ENCODE assay signal across 38 cellular contexts in genomic region chr4:174118171-174118570, GRCh38.
"Had no signal": no experiment of that assay in that cellular context is flagged by ENCODE, and none has a peak within 500 bp of the region (broad histone marks: within the 10 kb centered on the region; RNA-seq: fewer than 3 reads in every experiment).

No MANE protein-coding gene starts in this region.

- H3K9me3 ChIP-seq: MG63, Peyer's patch, SJSA1 had no signal

- H3K27me3 ChIP-seq: brain microvascular endothelial cell, cardiac muscle cell, MG63, Peyer's patch had no signal

- DNase-seq: activated B cell treated with CpG ODN at 0.5 μM for 24 hours; activated CD4-positive, alpha-beta memory T cell treated with anti-CD3 and anti-CD28 coated beads for 36 hours; activated CD4-positive, alpha-beta T cell treated with anti-CD3 and anti-CD28 coated beads for 4 hours; activated CD4-positive, alpha-beta T cell treated with anti-CD3 and anti-CD28 coated beads, Interleukin-2, amount 50 U/mL, for 1 hour; activated CD4-positive, CD25-positive, alpha-beta regulatory T cell treated with anti-CD3 and anti-CD28 coated beads, Interleukin-2, amount 50 U/mL, for 72 hours; activated CD8-positive, alpha-beta memory T cell treated with anti-CD3 and anti-CD28 coated beads for 24 hours; activated CD8-positive, alpha-beta memory T cell treated with anti-CD3 and anti-CD28 coated beads, Interleukin-2, amount 10 ng/mL, durations not matched to agents 7 days and 5 days; activated CD8-positive, alpha-beta memory T cell treated with anti-CD3 and anti-CD28 coated beads, Interleukin-2, amount 50 U/mL, for 48 hours; activated effector memory CD4-positive, alpha-beta T cell treated with Interleukin-2 at 50 U/mL for 16 hours; activated naive CD4-positive, alpha-beta T cell treated with anti-CD3 and anti-CD28 coated beads, Interleukin-2, amount 10 ng/mL, durations not matched to agents 7 days and 5 days; activated naive CD8-positive, alpha-beta T cell treated with anti-CD3 and anti-CD28 coated beads, Interleukin-2, amount 50 U/mL, for 24 hours; activated T-cell treated with anti-CD3 and anti-CD28 coated beads, Interleukin-2, amount 50 U/mL, for 48 hours; amniotic stem cell; aorta; brain microvascular endothelial cell; Kasumi-1; KG1; MG63; NCI-H1048; NCI-H1105 treated with DMSO at 0.1 percent for 48 hours; NCI-H1436; NCI-H1694 treated with DMSO at 0.1 percent for 48 hours; NCI-H2029; NCI-H345; NCI-H524 treated with DMSO at 0.1 percent for 48 hours; PC-3; Peyer's patch; RPMI8226; SHP77 treated with DMSO at 0.1 percent for 48 hours; SW 1271; T-helper 1 cell; T-helper 2 cell; T-helper 9 cell had no signal

- H3K4me3 Mint-ChIP-seq: activated B cell treated with CpG ODN at 0.5 μM for 24 hours; activated CD4-positive, alpha-beta memory T cell treated with anti-CD3 and anti-CD28 coated beads for 36 hours; activated CD8-positive, alpha-beta memory T cell treated with anti-CD3 and anti-CD28 coated beads, Interleukin-2, amount 10 ng/mL, durations not matched to agents 7 days and 5 days; activated naive CD4-positive, alpha-beta T cell treated with anti-CD3 and anti-CD28 coated beads, Interleukin-2, amount 10 ng/mL, durations not matched to agents 7 days and 5 days; activated naive CD8-positive, alpha-beta T cell; activated naive CD8-positive, alpha-beta T cell treated with anti-CD3 and anti-CD28 coated beads, Interleukin-2, amount 50 U/mL, for 24 hours; central memory CD8-positive, alpha-beta T cell had no signal

- H3K27ac Mint-ChIP-seq: activated B cell treated with CpG ODN at 0.5 μM for 24 hours; activated CD4-positive, alpha-beta memory T cell treated with anti-CD3 and anti-CD28 coated beads for 36 hours; activated CD8-positive, alpha-beta memory T cell treated with anti-CD3 and anti-CD28 coated beads, Interleukin-2, amount 10 ng/mL, durations not matched to agents 7 days and 5 days; activated naive CD4-positive, alpha-beta T cell treated with anti-CD3 and anti-CD28 coated beads, Interleukin-2, amount 10 ng/mL, durations not matched to agents 7 days and 5 days; activated naive CD8-positive, alpha-beta T cell; activated naive CD8-positive, alpha-beta T cell treated with anti-CD3 and anti-CD28 coated beads, Interleukin-2, amount 50 U/mL, for 24 hours had no signal

- H3K4me1 ChIP-seq: Peyer's patch, SJSA1 had no signal

- H3K4me1 Mint-ChIP-seq: activated naive CD8-positive, alpha-beta T cell treated with anti-CD3 and anti-CD28 coated beads, Interleukin-2, amount 50 U/mL, for 24 hours had no signal

- H3K27ac ChIP-seq: brain microvascular endothelial cell, cardiac muscle cell, Peyer's patch, SJSA1, VCaP had no signal

- H3K36me3 Mint-ChIP-seq: activated CD4-positive, alpha-beta memory T cell treated with anti-CD3 and anti-CD28 coated beads for 36 hours; activated CD8-positive, alpha-beta memory T cell treated with anti-CD3 and anti-CD28 coated beads, Interleukin-2, amount 10 ng/mL, durations not matched to agents 7 days and 5 days; activated naive CD4-positive, alpha-beta T cell treated with anti-CD3 and anti-CD28 coated beads, Interleukin-2, amount 10 ng/mL, durations not matched to agents 7 days and 5 days; activated naive CD8-positive, alpha-beta T cell had no signal

- H3K4me3 ChIP-seq: cardiac muscle cell, Peyer's patch, SJSA1 had no signal

- H3K9me3 Mint-ChIP-seq: activated B cell treated with CpG ODN at 0.5 μM for 24 hours; activated CD4-positive, alpha-beta memory T cell treated with anti-CD3 and anti-CD28 coated beads for 36 hours; activated naive CD4-positive, alpha-beta T cell treated with anti-CD3 and anti-CD28 coated beads, Interleukin-2, amount 10 ng/mL, durations not matched to agents 7 days and 5 days; activated naive CD8-positive, alpha-beta T cell treated with anti-CD3 and anti-CD28 coated beads, Interleukin-2, amount 50 U/mL, for 24 hours; central memory CD8-positive, alpha-beta T cell had no signal

- ATAC-seq: activated CD8-positive, alpha-beta memory T cell treated with anti-CD3 and anti-CD28 coated beads, Interleukin-2, amount 10 ng/mL, durations not matched to agents 7 days and 5 days; activated naive CD8-positive, alpha-beta T cell treated with anti-CD3 and anti-CD28 coated beads, Interleukin-2, amount 50 U/mL, for 24 hours; PC-3 had no signal

- H3K36me3 ChIP-seq: brain microvascular endothelial cell, cardiac muscle cell, MG63, Peyer's patch, SJSA1 had no signal
